ENCODE assay signal across 16 cellular contexts in the genomic region with DNA sequence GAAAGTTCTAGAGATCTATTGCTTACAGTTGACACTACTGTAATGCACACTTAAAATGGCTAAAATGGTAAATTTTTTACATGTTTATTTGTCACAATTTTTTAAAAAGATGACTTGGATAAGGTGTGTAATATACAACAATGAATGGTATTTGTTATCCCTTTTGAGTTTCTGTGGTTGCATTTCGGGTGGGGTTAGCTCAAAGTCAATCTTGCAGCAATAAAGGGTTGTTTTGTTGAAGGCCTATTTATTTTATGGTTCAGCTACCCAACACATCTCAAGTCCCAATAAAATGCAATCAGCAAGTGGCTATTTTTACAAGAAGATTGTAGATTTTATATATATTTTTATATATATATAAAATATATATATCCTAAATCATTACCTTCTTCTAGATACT.
"Had no signal": no experiment of that assay in that cellular context is flagged by ENCODE, and none has a peak within 500 bp of the region (broad histone marks: within the 10 kb centered on the region; RNA-seq: fewer than 3 reads in every experiment).

No MANE protein-coding gene starts in this region.

- H3K4me3 Mint-ChIP-seq: IgD-negative memory B cell had no signal

- H3K27ac ChIP-seq: KMS-11 had no signal

- H3K9ac ChIP-seq: KMS-11 had no signal

- H3K36me3 Mint-ChIP-seq: IgD-negative memory B cell had no signal

- H3K27me3 Mint-ChIP-seq: IgD-negative memory B cell had no signal

- H3K4me1 Mint-ChIP-seq: IgD-negative memory B cell had no signal

- DNase-seq: Kasumi-1, MM.1S, NCI-H1436, NCI-H187, NCI-H2029, NCI-H226, NCI-H510A, NCI-H524 treated with DMSO at 0.1 percent for 48 hours, NCI-H774, Right ventricle myocardium superior, RPMI8226, SIG-M5 had no signal

- H3K4me2 ChIP-seq: KMS-11 had no signal

- H3K27ac Mint-ChIP-seq: IgD-negative memory B cell had no signal

- FAIRE-seq: K562, RCC 7860 had no signal

- H3K4me3 ChIP-seq: K562 had no signal
